Comparison of ENCODE assay signal across 9 cellular contexts in the genomic region with DNA sequence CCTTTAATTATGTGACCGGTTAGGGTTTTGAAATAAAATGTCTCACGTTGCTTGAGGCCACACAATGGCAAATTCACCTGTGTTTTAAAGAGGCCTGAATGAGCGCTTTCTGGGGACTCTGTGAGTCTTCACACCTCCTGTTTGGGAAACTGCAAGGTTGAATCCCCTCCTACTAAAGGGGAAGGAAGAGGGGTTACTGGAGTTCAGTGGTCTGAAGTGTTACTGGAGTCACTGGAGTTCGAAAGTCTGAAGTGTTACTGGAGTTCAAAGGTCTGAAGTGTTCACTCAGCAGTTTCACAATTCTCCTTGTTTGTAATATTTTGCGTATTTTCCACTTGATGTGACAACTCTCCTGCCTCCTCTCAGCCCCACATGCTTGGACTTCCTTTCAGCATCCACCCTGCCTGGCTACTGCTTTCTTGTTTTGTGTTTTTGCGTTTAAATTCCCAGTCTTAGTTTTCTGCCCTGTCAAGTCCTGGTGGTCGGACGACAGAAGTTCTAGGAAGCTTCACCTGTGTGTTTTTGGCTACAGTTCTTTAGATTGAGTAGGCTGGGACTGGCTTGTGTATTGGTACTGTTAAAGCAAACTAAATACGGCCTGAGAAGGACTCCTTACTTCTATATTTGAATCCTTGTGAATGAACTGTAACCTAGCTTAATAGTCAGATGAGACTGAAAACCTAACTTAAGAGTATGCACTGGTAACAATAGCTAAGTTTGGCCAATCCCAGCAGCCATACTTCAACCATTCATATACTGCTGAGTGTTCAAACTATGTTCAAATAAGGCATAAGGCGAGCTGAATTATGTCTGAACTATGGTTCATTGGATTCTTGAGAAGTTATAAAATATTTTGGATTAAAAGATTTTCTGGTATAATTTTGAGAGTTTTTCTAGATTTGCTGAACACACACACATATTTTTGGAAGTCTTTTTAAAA.
DNase-seq lines count a peak whose midpoint lies in the region; FAIRE-seq and TF ChIP-seq lines count a peak whose summit lies in the region.
"Had no signal": no experiment of that assay in that cellular context is flagged by ENCODE, and none has a peak within 500 bp of the region (broad histone marks: within the 10 kb centered on the region; RNA-seq: fewer than 3 reads in every experiment).

No MANE protein-coding gene starts in this region.

- H3K9me2 ChIP-seq in MM.1S (replicated peaks; ENCODE audit: insufficient read depth, low read length) = no peaks in the 10 kb centered on the region

- H3K4me3 ChIP-seq in MM.1S (ENCODE audit: low read length) (peak overlapping the region; percentile 66), mucosa of rectum (ENCODE audit: low read length in 2 of 2) (peak overlapping the region; percentile 97 to 98)

- FAIRE-seq in H54 (lab: Jason Lieb, UNC) = no peak

- in situ Hi-C loops in ACHN (cut with HindIII; ENCODE audit: low pct_ligation_motif_present, low pct_unique_long_range_greater_than_20kb, low sequenced_read_pairs) = no loop called here

- H3K9ac ChIP-seq in MM.1S (ENCODE audit: low read length) (peak overlapping the region; percentile 72; the same call in 1 of the 2 replicates), mucosa of rectum (ENCODE audit: low read depth in 1 of 2, low read length in 2 of 2) (peak overlapping the region; percentile 90 to 99)

- H2AFZ ChIP-seq in MM.1S (ENCODE audit: low read length) = peak overlapping the region; percentile 93

- TF ChIP-seq POLR2A in H54 (IDR thresholded peaks at IDR 0.05; ENCODE audit: low read depth, low read length) = no peak

- peaks cover 14% of the 10 kb centered on the region for H3F3A ChIP-seq in MM.1S (ENCODE audit: insufficient read depth, low read length)

- H4K20me1 ChIP-seq in MM.1S (ENCODE audit: insufficient read depth, low read length) = no peaks in the 10 kb centered on the region

- peaks cover 11% of the 10 kb centered on the region for H3K79me2 ChIP-seq in MM.1S (ENCODE audit: low read length)

- H3K27me3 ChIP-seq in MM.1S (replicated peaks; ENCODE audit: insufficient read depth, low read length) (no peaks in the 10 kb centered on the region), mucosa of rectum (ENCODE audit: control insufficient read depth in 2 of 2, insufficient read depth in 2 of 2, low read length in 2 of 2) (no peaks in the 10 kb centered on the region)

- peak overlapping the region; percentile 95 for H3K4me2 ChIP-seq in MM.1S (ENCODE audit: low read depth, low read length)

- H3K4me1 ChIP-seq in MM.1S (ENCODE audit: low read length) (peaks cover 5% of the 10 kb centered on the region), mucosa of rectum (ENCODE audit: control insufficient read depth in 2 of 2, insufficient read depth in 2 of 2, low read length in 2 of 2) (peaks cover 22 to 43% of the 10 kb centered on the region in 2 donors)

- H3K27ac ChIP-seq in MM.1S (ENCODE audit: low read length) = peak overlapping the region; percentile 55; the same call in 1 of the 2 replicates
- peak overlapping the region; percentile 92 for H3K27ac ChIP-seq in cingulate gyrus (ENCODE audit: low read depth, low read length)
- H3K27ac ChIP-seq in mucosa of rectum (ENCODE audit: low read depth in 2 of 2, low read length in 2 of 2) = peak overlapping the region; percentile 93 to 99

- H3K9me3 ChIP-seq in MM.1S (replicated peaks; ENCODE audit: insufficient read depth, low read length) (no peaks in the 10 kb centered on the region), mucosa of rectum (ENCODE audit: control insufficient read depth in 2 of 2, low read length in 2 of 2) (no peaks in the 10 kb centered on the region)

- DNase-seq in ACHN = peak; percentile 8
- DNase-seq in MM.1S = peak; percentile 35
- no peak for DNase-seq in nucleus accumbens (lab: John Stamatoyannopoulos, UW)
- no peak for DNase-seq in H54 (ENCODE audit: insufficient read length, low spot score)
- DNase-seq in NCI-H1105 treated with DMSO at 0.1 percent for 48 hours (lab: John Stamatoyannopoulos, UW) = no peak
- no peak for DNase-seq in DMS153 (lab: John Stamatoyannopoulos, UW)
- DNase-seq: NCI-H187 treated with DMSO at 0.1 percent for 48 hours had no signal

- TF ChIP-seq CTCF in MM.1S (IDR thresholded peaks at IDR 0.05; ENCODE audit: low read length) = no peak

- H3K36me3 ChIP-seq in MM.1S (replicated peaks; ENCODE audit: insufficient read depth, low read length) (no peaks in the 10 kb centered on the region), mucosa of rectum (ENCODE audit: control insufficient read depth in 2 of 2, insufficient read depth in 2 of 2, low read length in 2 of 2) (no peaks in the 10 kb centered on the region)

Comparison
In these comparisons a context has a peak if more than half of its experiments do, and no peak if none do; other contexts are left out.
1. DNase-seq: peak in ACHN (single experiment) and MM.1S (single experiment); none in nucleus accumbens (0 of 56), H54 (single experiment), NCI-H1105 treated with DMSO at 0.1 percent for 48 hours (single experiment) and DMS153 (single experiment).
2. Peak in every context shown above with its lines, with median percentiles within 50 percentile points of each other: H3K27ac ChIP-seq.